In the genomic region with DNA sequence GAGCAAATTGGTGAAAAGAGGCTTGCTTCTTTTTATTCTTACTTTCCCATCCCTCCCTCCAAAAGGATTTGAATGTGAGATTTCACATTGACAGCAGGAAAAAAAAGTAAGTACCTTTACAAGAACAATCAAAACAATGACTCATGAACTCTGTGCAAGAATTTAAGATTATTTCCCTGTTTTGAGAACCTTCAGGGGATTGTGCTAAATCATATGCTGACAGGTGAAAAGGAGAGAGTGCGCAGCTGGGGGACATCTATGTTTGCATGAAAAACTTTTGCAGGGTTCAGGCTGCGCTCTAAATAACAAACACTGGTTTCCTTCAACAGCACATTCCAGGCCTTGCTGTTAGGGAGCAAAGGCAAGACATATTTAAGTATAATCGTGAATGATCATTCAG, we compare ENCODE assay signal across 19 cellular contexts. TPM values are rescaled to one million over a fixed set of nuclear protein-coding genes. Genes with fewer than 3 reads are reported as not detected.
DNase-seq lines count a peak whose midpoint lies in the region; ATAC-seq and TF ChIP-seq lines count a peak whose summit lies in the region.
"Had no signal": no experiment of that assay in that cellular context is flagged by ENCODE, and none has a peak within 500 bp of the region (broad histone marks: within the 10 kb centered on the region; RNA-seq: fewer than 3 reads in every experiment).

No MANE protein-coding gene starts in this region.

- peak; percentile 68 for DNase-seq in DMS53 (lab: John Stamatoyannopoulos, UW)
- DNase-seq in breast epithelium (ENCODE audit: low spot score in 2 of 2), result no peak
- peak; percentile 40 for DNase-seq in kidney glomerular epithelial cell (lab: John Stamatoyannopoulos, UW)
- DNase-seq in effector memory CD4-positive, alpha-beta T cell, result no peak
- no peak for DNase-seq in A673 (ENCODE audit: low spot score)
- DNase-seq: ACHN; activated CD4-positive, alpha-beta memory T cell treated with anti-CD3 and anti-CD28 coated beads for 36 hours; activated gamma-delta T cell; activated T-cell treated with anti-CD3 and anti-CD28 coated beads for 4 hours; amniotic stem cell; left ventricle myocardium inferior; NCI-H1105 treated with DMSO at 0.1 percent for 48 hours; NCI-H524 had no signal

- H3K36me3 ChIP-seq in breast epithelium (no peaks in the 10 kb centered on the region), rectal smooth muscle tissue (ENCODE audit: control insufficient read depth, insufficient read depth, low read length) (no peaks in the 10 kb centered on the region), A673 (ENCODE audit: insufficient read depth, low read length, poor library complexity, severe bottlenecking) (no peaks in the 10 kb centered on the region)
- H3K36me3 ChIP-seq in effector memory CD4-positive, alpha-beta T cell (ENCODE audit: control insufficient read depth, insufficient read depth, low read length), result no peaks in the 10 kb centered on the region
- H3K36me3 ChIP-seq: BLaER1 treated with 17β-estradiol and CSF1 and Interleukin-3, amounts not matched to agents 10 nM and 100 nM; left ventricle myocardium inferior had no signal

- TF ChIP-seq CTCF in breast epithelium (IDR thresholded peaks at IDR 0.05) (no peak), A673 (conservative IDR thresholded peaks at IDR 0.05; ENCODE audit: low read depth, low read length) (no peak)

- BruUV-seq in A673 (replicated peaks; lab: Mats Ljungman, UMichigan), result no TSS peak

- H3K9ac ChIP-seq in rectal smooth muscle tissue (ENCODE audit: low read length), result no peak overlapping the region
- H3K9ac ChIP-seq: BLaER1 treated with 17β-estradiol and CSF1 and Interleukin-3, amounts not matched to agents 10 nM and 100 nM had no signal

- H3K27me3 ChIP-seq in breast epithelium (no peaks in the 10 kb centered on the region), rectal smooth muscle tissue (ENCODE audit: control insufficient read depth, insufficient read depth, low read length) (no peaks in the 10 kb centered on the region), A673 (replicated peaks; ENCODE audit: insufficient read depth, low read depth, low read length, poor library complexity) (no peaks in the 10 kb centered on the region)
- no peaks in the 10 kb centered on the region for H3K27me3 ChIP-seq in effector memory CD4-positive, alpha-beta T cell (replicated peaks; ENCODE audit: control insufficient read depth, insufficient read depth, low read length, poor library complexity, severe bottlenecking)
- H3K27me3 ChIP-seq: BLaER1 treated with 17β-estradiol and CSF1 and Interleukin-3, amounts not matched to agents 10 nM and 100 nM had no signal

- ATAC-seq in HG02970 (IDR thresholded peaks at IDR 0.05; ENCODE audit: low FRiP score, unreplicated experiment) (no peak), GM21737 (IDR thresholded peaks at IDR 0.05; ENCODE audit: unreplicated experiment) (no peak)
- ATAC-seq: HepG2, SK-N-SH treated with all-trans-retinoic acid at 6 μM for 48 hours had no signal

- H3K4me3 ChIP-seq in breast epithelium (no peak overlapping the region), rectal smooth muscle tissue (ENCODE audit: low read length) (no peak overlapping the region), A673 (ENCODE audit: low read depth, low read length, poor library complexity, severe bottlenecking) (no peak overlapping the region)
- no peak overlapping the region for H3K4me3 ChIP-seq in effector memory CD4-positive, alpha-beta T cell (ENCODE audit: insufficient read depth, low read depth, low read length, poor library complexity, severe bottlenecking)
- H3K4me3 ChIP-seq: BLaER1 treated with 17β-estradiol and CSF1 and Interleukin-3, amounts not matched to agents 10 nM and 100 nM; left ventricle myocardium inferior had no signal

- TF ChIP-seq POLR2A in breast epithelium (IDR thresholded peaks at IDR 0.05), result no peak

- POLR2A ChIA-PET in A673 (lab: Charles Lee; ENCODE audit: low non-redundant PET), result no interaction called here

- H3K9me3 ChIP-seq in breast epithelium (no peaks in the 10 kb centered on the region), A673 (ENCODE audit: low read depth, low read length, poor library complexity, severe bottlenecking) (no peaks in the 10 kb centered on the region)
- H3K9me3 ChIP-seq in effector memory CD4-positive, alpha-beta T cell (ENCODE audit: control insufficient read depth, low read length), result no peaks in the 10 kb centered on the region
- H3K9me3 ChIP-seq: BLaER1 treated with 17β-estradiol and CSF1 and Interleukin-3, amounts not matched to agents 10 nM and 100 nM; left ventricle myocardium inferior had no signal

- CTCF ChIA-PET in A673 (lab: Charles Lee), result no interaction called here

- peaks cover 0 to 13% of the 10 kb centered on the region in 2 donors for H3K4me1 ChIP-seq in breast epithelium
- peaks cover 47% of the 10 kb centered on the region for H3K4me1 ChIP-seq in rectal smooth muscle tissue (ENCODE audit: control insufficient read depth, insufficient read depth, low read length)
- no peaks in the 10 kb centered on the region for H3K4me1 ChIP-seq in effector memory CD4-positive, alpha-beta T cell (ENCODE audit: control insufficient read depth, insufficient read depth, low read length, poor library complexity, severe bottlenecking)
- H3K4me1 ChIP-seq in A673 (ENCODE audit: insufficient read depth, low read length, poor library complexity, severe bottlenecking), result no peaks in the 10 kb centered on the region
- H3K4me1 ChIP-seq: BLaER1 treated with 17β-estradiol and CSF1 and Interleukin-3, amounts not matched to agents 10 nM and 100 nM had no signal

- H3K27ac ChIP-seq in breast epithelium, result peak overlapping the region; percentile 65 to 80
- peak overlapping the region; percentile 75 for H3K27ac ChIP-seq in rectal smooth muscle tissue (ENCODE audit: low read depth, low read length)
- H3K27ac ChIP-seq in effector memory CD4-positive, alpha-beta T cell (ENCODE audit: insufficient read depth, low read length, poor library complexity, severe bottlenecking), result no peak overlapping the region
- H3K27ac ChIP-seq in A673 (ENCODE audit: low read depth, low read length, poor library complexity, severe bottlenecking), result no peak overlapping the region
- H3K27ac ChIP-seq: BLaER1 treated with 17β-estradiol and CSF1 and Interleukin-3, amounts not matched to agents 10 nM and 100 nM; left ventricle myocardium inferior had no signal

- intact Hi-C loops in breast epithelium (cut with DNase I; ENCODE audit: low total_unique reads), result no loop called here
- intact Hi-C loops in A673 (cut with micrococcal nuclease; ENCODE audit: unreplicated experiment), result no loop called here

RNA-seq across cellular contexts. Expression of gene RERG, which starts 27.3 kb away (rescaled TPM):
- total RNA-seq in breast epithelium (100 to 1,000 TPM in 1 of 3 donors, 10 to 100 TPM in 2; 16.3 to 126 (median 60.0) TPM), A673 (2021) (0.35 TPM in 1 of 2 replicates, not detected in the other)
- total RNA-seq: activated CD4-positive, alpha-beta memory T cell treated with anti-CD3 and anti-CD28 coated beads for 36 hours; HepG2 had no signal

Comparison
In these comparisons a context has a peak if more than half of its experiments do, and no peak if none do; other contexts are left out.
1. DNase-seq: peak in DMS53 (single experiment) and kidney glomerular epithelial cell (single experiment); none in breast epithelium (0 of 2), effector memory CD4-positive, alpha-beta T cell (0 of 3) and A673 (single experiment).
2. H3K27ac ChIP-seq: peak in breast epithelium (2 of 2) and rectal smooth muscle tissue (single experiment); none in effector memory CD4-positive, alpha-beta T cell (single experiment) and A673 (single experiment).
3. RNA of gene RERG, which starts 27.3 kb away (total RNA-seq): 16.3 to 126 TPM in breast epithelium; 0.35 TPM in A673; every median in the first group is over 10 times any median in the second.